15 cellular contexts compared by ENCODE assay signal in the genomic region with DNA sequence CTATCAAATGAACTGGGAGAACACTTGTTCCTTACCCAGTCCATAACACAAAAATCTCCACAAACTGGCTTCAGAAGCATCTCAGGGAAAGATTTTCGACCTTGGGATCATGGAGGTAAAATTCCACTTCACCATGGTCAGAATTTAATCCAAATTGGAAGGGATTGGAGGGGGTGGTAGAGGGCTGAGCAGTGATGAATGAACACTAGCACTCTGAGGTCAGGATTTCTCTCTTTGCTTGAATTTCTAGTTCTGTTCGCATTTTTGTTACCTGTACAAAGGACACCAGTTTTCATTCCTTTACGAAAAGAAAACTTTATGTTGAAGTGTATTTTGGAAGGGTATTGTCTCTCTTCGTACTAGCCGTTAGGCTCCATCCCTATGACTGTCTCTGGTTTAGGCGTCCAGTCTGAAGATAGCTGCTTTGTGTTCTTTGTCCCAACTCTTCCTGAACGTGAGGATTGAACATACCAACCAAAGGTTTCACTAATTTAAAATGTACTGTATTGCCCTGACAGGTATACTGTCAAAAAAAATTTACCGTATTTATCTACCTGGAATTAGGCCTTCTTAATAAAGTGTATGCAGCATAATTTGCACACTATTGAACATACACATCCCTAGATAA. TPM values are rescaled to one million over a fixed set of nuclear protein-coding genes. Genes with fewer than 3 reads are reported as not detected.
DNase-seq lines count a peak whose midpoint lies in the region; ATAC-seq and TF ChIP-seq lines count a peak whose summit lies in the region.
"Had no signal": no experiment of that assay in that cellular context is flagged by ENCODE, and none has a peak within 500 bp of the region (broad histone marks: within the 10 kb centered on the region; RNA-seq: fewer than 3 reads in every experiment).

No MANE protein-coding gene starts in this region.

- TF ChIP-seq CTCF in Peyer's patch (IDR thresholded peaks at IDR 0.05) = no peak
- no peak for TF ChIP-seq CTCF in transverse colon (IDR thresholded peaks at IDR 0.05)
- TF ChIP-seq CTCF in hepatocyte (IDR thresholded peaks at IDR 0.05; ENCODE audit: poor library complexity) = no peak

- peak overlapping the region; percentile 92 for H3K4me3 Mint-ChIP-seq in activated T-cell treated with anti-CD3 and anti-CD28 coated beads, Interleukin-2, amount 50 U/mL, for 72 hours
- peak overlapping the region in 1 of 2 donors; percentile 89 for H3K4me3 Mint-ChIP-seq in effector memory CD8-positive, alpha-beta T cell

- H3K4me1 Mint-ChIP-seq in activated T-cell treated with anti-CD3 and anti-CD28 coated beads, Interleukin-2, amount 50 U/mL, for 72 hours (ENCODE audit: low read depth) = peaks cover 31% of the 10 kb centered on the region
- H3K4me1 Mint-ChIP-seq in effector memory CD8-positive, alpha-beta T cell (ENCODE audit: low read depth in 2 of 2) = peaks cover 22 to 42% of the 10 kb centered on the region in 2 donors

- H3K27me3 ChIP-seq in Peyer's patch (no peaks in the 10 kb centered on the region), transverse colon (no peaks in the 10 kb centered on the region), hepatocyte (peaks cover 27% of the 10 kb centered on the region)
- H3K27me3 ChIP-seq: neutrophil had no signal

- no peak overlapping the region for H2AFZ ChIP-seq in hepatocyte

- no peak for ATAC-seq in activated T-cell treated with anti-CD3 and anti-CD28 coated beads, Interleukin-2, amount 50 U/mL, for 72 hours (replicated peaks in 1 of 2)
- no peak for ATAC-seq in effector memory CD8-positive, alpha-beta T cell (replicated peaks)
- no peak for ATAC-seq in HG03521 (IDR thresholded peaks at IDR 0.05; ENCODE audit: unreplicated experiment)
- ATAC-seq in GM21528 (IDR thresholded peaks at IDR 0.05; ENCODE audit: low FRiP score, unreplicated experiment) = no peak

- peaks cover 0 to 4% (median 0%) of the 10 kb centered on the region in 4 donors for H3K4me1 ChIP-seq in Peyer's patch
- H3K4me1 ChIP-seq in transverse colon = no peaks in the 10 kb centered on the region
- no peaks in the 10 kb centered on the region for H3K4me1 ChIP-seq in hepatocyte (ENCODE audit: insufficient read depth)

- H3K36me3 Mint-ChIP-seq in activated T-cell treated with anti-CD3 and anti-CD28 coated beads, Interleukin-2, amount 50 U/mL, for 72 hours (ENCODE audit: insufficient read depth in 2 of 2) = peaks cover 7% of the 10 kb centered on the region in 2 donors
- H3K36me3 Mint-ChIP-seq in effector memory CD8-positive, alpha-beta T cell (ENCODE audit: insufficient read depth) = peaks cover 3% of the 10 kb centered on the region

- no peak for DNase-seq in activated T-cell treated with anti-CD3 and anti-CD28 coated beads, Interleukin-2, amount 50 U/mL, for 72 hours
- DNase-seq in activated T-cell treated with anti-CD3 and anti-CD28 coated beads for 4 hours = no peak
- no peak for DNase-seq in Peyer's patch
- no peak for DNase-seq in effector memory CD8-positive, alpha-beta T cell
- no peak for DNase-seq in transverse colon
- no peak for DNase-seq in hepatocyte (ENCODE audit: low spot score)
- DNase-seq: left ventricle myocardium superior, T1000 had no signal

- peak overlapping the region; percentile 16 to 37 (median 30) for H3K4me3 ChIP-seq in Peyer's patch
- H3K4me3 ChIP-seq in transverse colon = peak overlapping the region in 2 of 4 donors; percentile 2 to 27
- H3K4me3 ChIP-seq in hepatocyte = no peak overlapping the region

- H3K36me3 ChIP-seq in Peyer's patch = no peaks in the 10 kb centered on the region
- no peaks in the 10 kb centered on the region for H3K36me3 ChIP-seq in transverse colon
- H3K36me3 ChIP-seq in hepatocyte (replicated peaks; ENCODE audit: insufficient read depth, low read depth) = no peaks in the 10 kb centered on the region
- H3K36me3 ChIP-seq: neutrophil had no signal

- TF ChIP-seq POLR2A in Peyer's patch (IDR thresholded peaks at IDR 0.05) (no peak), transverse colon (IDR thresholded peaks at IDR 0.05) (no peak)

- H3K27me3 Mint-ChIP-seq in activated T-cell treated with anti-CD3 and anti-CD28 coated beads, Interleukin-2, amount 50 U/mL, for 72 hours (ENCODE audit: low read depth) = no peaks in the 10 kb centered on the region
- no peaks in the 10 kb centered on the region for H3K27me3 Mint-ChIP-seq in effector memory CD8-positive, alpha-beta T cell

- 80 to 95% methylated on average over 8 of the region's 8 CpGs for WGBS in transverse colon (ENCODE audit: low coverage in 1 of 2), 2 donors
- WGBS in hepatocyte (ENCODE audit: low lambda C conversion rate, missing lambda C conversion rate) = 85% methylated on average over 8 of the region's 8 CpGs

- H3K27ac ChIP-seq in Peyer's patch (peak overlapping the region; percentile 29 to 74 (median 62)), transverse colon (peak overlapping the region; percentile 7 to 45 (median 26)), hepatocyte (no peak overlapping the region)
- H3K27ac ChIP-seq: neutrophil had no signal

- intact Hi-C loops in transverse colon (cut with DNase I; ENCODE audit: low total_unique reads) = no loop called here

- no peak for TF ChIP-seq EP300 in transverse colon (IDR thresholded peaks at IDR 0.05; ENCODE audit: low read depth)

- H3K27ac Mint-ChIP-seq in activated T-cell treated with anti-CD3 and anti-CD28 coated beads, Interleukin-2, amount 50 U/mL, for 72 hours = peak overlapping the region; percentile 100
- H3K27ac Mint-ChIP-seq in effector memory CD8-positive, alpha-beta T cell = peak overlapping the region; percentile 93 to 96

- in situ Hi-C loops in transverse colon (cut with MboI; ENCODE audit: low pct_ligation_motif_present in 1 of 4, low pct_unique_long_range_greater_than_20kb in 1 of 4, low sequenced_read_pairs in 3 of 4) = no loop called here

- H4K20me1 ChIP-seq in hepatocyte (ENCODE audit: insufficient read depth, poor library complexity, severe bottlenecking) = no peaks in the 10 kb centered on the region

- no peaks in the 10 kb centered on the region for H3K79me2 ChIP-seq in hepatocyte

- H3K9me3 ChIP-seq in Peyer's patch = no peaks in the 10 kb centered on the region
- no peaks in the 10 kb centered on the region for H3K9me3 ChIP-seq in transverse colon
- H3K9me3 ChIP-seq in hepatocyte (ENCODE audit: low read depth) = no peaks in the 10 kb centered on the region
- H3K9me3 ChIP-seq: neutrophil had no signal

- H3K9me2 ChIP-seq in hepatocyte (replicated peaks; ENCODE audit: insufficient read depth) = no peaks in the 10 kb centered on the region

- no peak overlapping the region for H3K4me2 ChIP-seq in hepatocyte

- H3K9me3 Mint-ChIP-seq in activated T-cell treated with anti-CD3 and anti-CD28 coated beads, Interleukin-2, amount 50 U/mL, for 72 hours = no peaks in the 10 kb centered on the region
- H3K9me3 Mint-ChIP-seq in effector memory CD8-positive, alpha-beta T cell = no peaks in the 10 kb centered on the region

RNA-seq across cellular contexts. Expression of a gene that starts 0.7 kb away (rescaled TPM):
- total RNA-seq in activated T-cell treated with anti-CD3 and anti-CD28 coated beads, Interleukin-2, amount 50 U/mL, for 72 hours = 10 to 100 TPM; 56.4 to 59.4 TPM
- 10 to 100 TPM in 1 of 4 donors, 1 to 10 TPM in 3; 5.8 to 92.4 (median 6.1) TPM for total RNA-seq in Peyer's patch
- 10 to 100 TPM in 1 of 4 donors, 1 to 10 TPM in 2, under 1 TPM in 1; 0.60 to 28.4 (median 4.9) TPM for total RNA-seq in transverse colon
- total RNA-seq in hepatocyte = 0.12 TPM in 1 of 2 replicates, not detected in the other
- 0.51 TPM in 1 of 2 replicates, not detected in the other for polyA plus RNA-seq in hepatocyte
- total RNA-seq: dermis microvascular lymphatic vessel endothelial cell, HT-29 had no signal
- polyA plus RNA-seq: AG04450 had no signal

RNA-seq across cellular contexts. Expression of a gene that starts 8.1 kb away (rescaled TPM):
- under 1 TPM; 0.46 to 0.77 TPM for total RNA-seq in activated T-cell treated with anti-CD3 and anti-CD28 coated beads, Interleukin-2, amount 50 U/mL, for 72 hours
- not detected for total RNA-seq in Peyer's patch
- not detected for total RNA-seq in transverse colon
- not detected in 2 replicates for total RNA-seq in hepatocyte
- not detected in 2 replicates for polyA plus RNA-seq in hepatocyte
- total RNA-seq: astrocyte, dermis microvascular lymphatic vessel endothelial cell, HT-29, left ventricle myocardium superior had no signal
- polyA plus RNA-seq: AG04450 had no signal

RNA-seq across cellular contexts. Expression of a gene that starts 58.6 kb away (rescaled TPM):
- 1 to 10 TPM; 1.4 to 2.5 TPM for total RNA-seq in activated T-cell treated with anti-CD3 and anti-CD28 coated beads, Interleukin-2, amount 50 U/mL, for 72 hours
- total RNA-seq in Peyer's patch = not detected
- under 1 TPM in 1 of 4 donors, not detected in 3; 0.80 TPM for total RNA-seq in transverse colon
- total RNA-seq in hepatocyte = not detected in 2 replicates
- polyA plus RNA-seq in hepatocyte = not detected in 2 replicates
- total RNA-seq: astrocyte, dermis microvascular lymphatic vessel endothelial cell, HT-29, left ventricle myocardium superior had no signal
- polyA plus RNA-seq: AG04450 had no signal
